26 cellular contexts compared by ENCODE assay signal in the genomic region with DNA sequence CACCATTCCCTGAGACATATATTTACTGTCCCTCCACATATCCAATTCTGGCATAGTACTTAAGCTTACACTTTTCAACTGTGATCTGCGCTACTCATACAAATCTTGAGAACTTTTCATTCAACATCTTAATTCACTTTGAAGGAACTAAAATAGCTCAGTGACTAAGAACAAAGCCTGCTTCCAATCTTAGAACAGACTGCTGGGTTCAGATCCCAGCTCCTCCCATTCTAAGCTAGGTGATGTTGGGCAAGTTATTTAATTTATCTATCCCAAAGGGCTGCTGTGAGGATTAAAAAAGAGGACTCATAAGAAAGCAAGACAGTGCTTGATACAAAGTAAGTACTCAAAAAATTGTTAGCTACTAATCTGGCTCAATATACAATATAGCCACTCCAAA.
"Had no signal": no experiment of that assay in that cellular context is flagged by ENCODE, and none has a peak within 500 bp of the region (broad histone marks: within the 10 kb centered on the region; RNA-seq: fewer than 3 reads in every experiment).

No MANE protein-coding gene starts in this region.

- H3K4me2 ChIP-seq: hepatocyte had no signal

- H3K27ac Mint-ChIP-seq: activated naive CD4-positive, alpha-beta T cell treated with anti-CD3 and anti-CD28 coated beads for 36 hours; activated T-helper 1 cell treated with anti-CD3 and anti-CD28 coated beads, Interleukin-12 subunit alpha, Interleukin-12 subunit beta, Interleukin-2, Interleukin-4 antibody, amounts not matched to agents 30 ng/mL and 10 ng/mL and 1 ng/mL, durations not matched to agents 14 hours and 24 hours and 36 hours; natural killer cell treated with Interleukin-12 subunit alpha and Interleukin-12 subunit beta and Interleukin-15 and Interleukin-18, amount 100 ng/mL, for 72 hours had no signal

- H3K36me3 ChIP-seq: breast epithelium had no signal

- DNase-seq: activated CD4-positive, alpha-beta T cell treated with anti-CD3 and anti-CD28 coated beads for 48 hours; activated CD4-positive, alpha-beta T cell treated with anti-CD3 and anti-CD28 coated beads, Interleukin-2, amount 50 U/mL, for 48 hours; activated CD8-positive, alpha-beta memory T cell treated with anti-CD3 and anti-CD28 coated beads, Interleukin-2, amount 50 U/mL, for 4 hours; activated effector memory CD4-positive, alpha-beta T cell treated with anti-CD3 and anti-CD28 coated beads, Interleukin-2, amount 50 U/mL, for 16 hours; activated naive CD4-positive, alpha-beta T cell treated with anti-CD3 and anti-CD28 coated beads for 36 hours; activated T-cell treated with anti-CD3 and anti-CD28 coated beads, Interleukin-2, amount 50 U/mL, for 1 hour; amygdala; dermis blood vessel endothelial cell; effector CD4-positive, alpha-beta T cell; esophagus squamous epithelium; islet precursor cell; left cardiac atrium; posterior cingulate gyrus; retina; spleen; stimulated activated naive CD4-positive, alpha-beta T cell had no signal

- H2AFZ ChIP-seq: hepatocyte had no signal

- H3K4me3 Mint-ChIP-seq: activated naive CD4-positive, alpha-beta T cell treated with anti-CD3 and anti-CD28 coated beads for 36 hours; activated T-helper 1 cell treated with anti-CD3 and anti-CD28 coated beads, Interleukin-12 subunit alpha, Interleukin-12 subunit beta, Interleukin-2, Interleukin-4 antibody, amounts not matched to agents 30 ng/mL and 10 ng/mL and 1 ng/mL, durations not matched to agents 14 hours and 24 hours and 36 hours; central memory CD8-positive, alpha-beta T cell; natural killer cell treated with Interleukin-12 subunit alpha and Interleukin-12 subunit beta and Interleukin-15 and Interleukin-18, amount 100 ng/mL, for 72 hours had no signal

- H3K27ac ChIP-seq: breast epithelium, epithelial cell of prostate, esophagus squamous epithelium, gastroesophageal sphincter, hepatocyte, spleen, tibial nerve, VCaP had no signal

- H3K27me3 Mint-ChIP-seq: central memory CD8-positive, alpha-beta T cell; natural killer cell treated with Interleukin-12 subunit alpha and Interleukin-12 subunit beta and Interleukin-15 and Interleukin-18, amount 100 ng/mL, for 72 hours had no signal

- H3K27me3 ChIP-seq: breast epithelium, esophagus squamous epithelium, gastroesophageal sphincter, hepatocyte, spleen, tibial nerve had no signal

- H3K9me3 Mint-ChIP-seq: natural killer cell treated with Interleukin-12 subunit alpha and Interleukin-12 subunit beta and Interleukin-15 and Interleukin-18, amount 100 ng/mL, for 72 hours had no signal

- H3K4me3 ChIP-seq: breast epithelium, esophagus squamous epithelium, gastroesophageal sphincter, hepatocyte, spleen, tibial nerve had no signal

- ATAC-seq: activated CD4-positive, CD25-positive, alpha-beta regulatory T cell treated with anti-CD3 and anti-CD28 coated beads, Interleukin-2, amount 50 U/mL, for 24 hours; gastroesophageal sphincter; natural killer cell treated with Interleukin-12 subunit alpha and Interleukin-12 subunit beta and Interleukin-15 and Interleukin-18, amount 100 ng/mL, for 72 hours had no signal

- H3K79me2 ChIP-seq: hepatocyte had no signal

- H3K4me1 ChIP-seq: breast epithelium, esophagus squamous epithelium, gastroesophageal sphincter, spleen, tibial nerve had no signal
